ENCODE assay signal across 11 cellular contexts in the genomic region with DNA sequence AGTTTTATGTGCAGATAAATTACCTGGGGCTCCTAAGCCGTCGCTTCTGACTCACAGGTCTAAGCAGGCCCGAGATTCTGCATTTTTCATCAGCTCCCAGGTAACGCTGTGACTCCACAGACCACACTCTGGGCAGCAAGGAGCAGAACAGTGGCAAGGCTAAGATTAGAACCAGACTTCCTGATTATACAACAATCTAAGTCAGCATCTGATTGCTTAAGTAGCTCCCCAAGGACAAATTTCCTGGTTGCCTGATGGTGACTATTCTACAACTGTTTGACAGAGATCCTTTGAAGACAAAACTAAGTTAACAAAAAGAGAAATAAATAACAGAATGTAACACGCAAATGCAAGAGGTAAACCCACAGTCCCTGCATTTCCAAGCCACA.
DNase-seq lines count a peak whose midpoint lies in the region; ATAC-seq and TF ChIP-seq lines count a peak whose summit lies in the region.
"Had no signal": no experiment of that assay in that cellular context is flagged by ENCODE, and none has a peak within 500 bp of the region (broad histone marks: within the 10 kb centered on the region; RNA-seq: fewer than 3 reads in every experiment).

No MANE protein-coding gene starts in this region.

- H2BK15ac ChIP-seq in mesenchymal stem cell (ENCODE audit: low read depth, poor library complexity, severe bottlenecking), result no peak overlapping the region

- peak overlapping the region in 1 of 2 experiments; percentile 69 for H3K18ac ChIP-seq in mesenchymal stem cell (ENCODE audit: low read depth in 1 of 2, low read length in 2 of 2)

- no peak for TF ChIP-seq POLR2A in uterus (IDR thresholded peaks at IDR 0.05)

- WGBS in mesenchymal stem cell, result 22% methylated on average over 5 of the region's 5 CpGs

- H3K9ac ChIP-seq in colonic mucosa (ENCODE audit: low read depth in 2 of 2, low read length in 2 of 2), result peak overlapping the region in 1 of 2 donors; percentile 27
- H3K9ac ChIP-seq in mesenchymal stem cell (ENCODE audit: low read length), result peak overlapping the region; percentile 64

- no peak overlapping the region for H3K4me2 ChIP-seq in mesenchymal stem cell (ENCODE audit: low read length, poor library complexity, severe bottlenecking)

- peaks cover 10% of the 10 kb centered on the region for H3K36me3 Mint-ChIP-seq in activated CD4-positive, alpha-beta T cell treated with anti-CD3 and anti-CD28 coated beads for 36 hours (ENCODE audit: low read depth)
- peaks cover 15% of the 10 kb centered on the region for H3K36me3 Mint-ChIP-seq in activated CD4-positive, alpha-beta T cell treated with anti-CD3 and anti-CD28 coated beads, Interleukin-2, amount 10 ng/mL, durations not matched to agents 24 days and 14 days (ENCODE audit: low read depth)

- POLR2A ChIA-PET in activated CD4-positive, alpha-beta T cell treated with anti-CD3 and anti-CD28 coated beads for 36 hours (lab: Charles Lee), result no interaction called here

- intact Hi-C loops in activated CD4-positive, alpha-beta T cell treated with anti-CD3 and anti-CD28 coated beads for 36 hours (cut with DNase I, micrococcal nuclease), result loop anchor here in 1 of 2 experiments (10.0 kb wide), 1 partner anchor 1868 kb away; no protein-coding TSS in a partner anchor
- intact Hi-C loops in activated CD4-positive, alpha-beta T cell treated with anti-CD3 and anti-CD28 coated beads, Interleukin-2, amount 10 ng/mL, durations not matched to agents 24 days and 14 days (cut with micrococcal nuclease), result no loop called here
- intact Hi-C loops in colonic mucosa (cut with DNase I) (no loop called here), uterus (cut with DNase I; ENCODE audit: low total_unique reads) (no loop called here)

- H3K27me3 ChIP-seq in colonic mucosa (no peaks in the 10 kb centered on the region), mesenchymal stem cell (ENCODE audit: control insufficient read depth in 1 of 2, insufficient read depth in 1 of 2, low read length in 2 of 2) (no peaks in the 10 kb centered on the region), uterus (no peaks in the 10 kb centered on the region)

- no peaks in the 10 kb centered on the region for H3K27me3 Mint-ChIP-seq in activated CD4-positive, alpha-beta T cell treated with anti-CD3 and anti-CD28 coated beads for 36 hours
- no peaks in the 10 kb centered on the region for H3K27me3 Mint-ChIP-seq in activated CD4-positive, alpha-beta T cell treated with anti-CD3 and anti-CD28 coated beads, Interleukin-2, amount 10 ng/mL, durations not matched to agents 24 days and 14 days
- H3K27me3 Mint-ChIP-seq: naive B cell had no signal

- no peak overlapping the region for H3K4me3 Mint-ChIP-seq in activated CD4-positive, alpha-beta T cell treated with anti-CD3 and anti-CD28 coated beads for 36 hours
- H3K4me3 Mint-ChIP-seq in activated CD4-positive, alpha-beta T cell treated with anti-CD3 and anti-CD28 coated beads, Interleukin-2, amount 10 ng/mL, durations not matched to agents 24 days and 14 days, result no peak overlapping the region
- H3K4me3 Mint-ChIP-seq: activated T-helper 1 cell treated with anti-CD3 and anti-CD28 coated beads, Interleukin-12 subunit alpha, Interleukin-12 subunit beta, Interleukin-2, Interleukin-4 antibody, amounts not matched to agents 30 ng/mL and 10 ng/mL and 1 ng/mL, durations not matched to agents 14 hours and 24 hours and 36 hours had no signal

- H3K9me3 ChIP-seq in colonic mucosa (no peaks in the 10 kb centered on the region), mesenchymal stem cell (ENCODE audit: control insufficient read depth, low read length) (no peaks in the 10 kb centered on the region), uterus (no peaks in the 10 kb centered on the region)

- H3K36me3 ChIP-seq in colonic mucosa (no peaks in the 10 kb centered on the region), mesenchymal stem cell (ENCODE audit: control insufficient read depth in 1 of 2, insufficient read depth in 2 of 2, low read depth in 1 of 2, low read length in 2 of 2) (peaks cover 2 to 4% of the 10 kb centered on the region in 2 experiments), uterus (no peaks in the 10 kb centered on the region)

- H3K14ac ChIP-seq in mesenchymal stem cell (ENCODE audit: low read length in 2 of 2), result no peak overlapping the region

- ATAC-seq in activated CD4-positive, alpha-beta T cell treated with anti-CD3 and anti-CD28 coated beads for 36 hours, result no peak

- peak overlapping the region; percentile 44 for H2AK5ac ChIP-seq in mesenchymal stem cell (ENCODE audit: low read length, severe bottlenecking)

- H3K4me1 Mint-ChIP-seq in activated CD4-positive, alpha-beta T cell treated with anti-CD3 and anti-CD28 coated beads for 36 hours, result peaks cover 48% of the 10 kb centered on the region
- H3K4me1 Mint-ChIP-seq in activated CD4-positive, alpha-beta T cell treated with anti-CD3 and anti-CD28 coated beads, Interleukin-2, amount 10 ng/mL, durations not matched to agents 24 days and 14 days, result peaks cover 38% of the 10 kb centered on the region

- H3K4ac ChIP-seq in mesenchymal stem cell (ENCODE audit: low read depth in 1 of 2, low read length in 2 of 2), result peak overlapping the region; percentile 42 to 59

- H3K27ac ChIP-seq in colonic mucosa, result peak overlapping the region; percentile 48
- H3K27ac ChIP-seq in mesenchymal stem cell (ENCODE audit: low read length, poor library complexity, severe bottlenecking), result peak overlapping the region; percentile 67
- peak overlapping the region; percentile 76 to 84 for H3K27ac ChIP-seq in uterus
- H3K27ac ChIP-seq: C4-2B had no signal

- no peak overlapping the region for H4K8ac ChIP-seq in mesenchymal stem cell (ENCODE audit: low read length)

- H2AFZ ChIP-seq in mesenchymal stem cell (ENCODE audit: low read depth, low read length), result no peak overlapping the region

- H2BK5ac ChIP-seq in mesenchymal stem cell (ENCODE audit: low read depth, low read length, poor library complexity, severe bottlenecking), result no peak overlapping the region

- H4K91ac ChIP-seq in mesenchymal stem cell (ENCODE audit: low read length), result peak overlapping the region; percentile 68

- H3K9me3 Mint-ChIP-seq in activated CD4-positive, alpha-beta T cell treated with anti-CD3 and anti-CD28 coated beads for 36 hours (ENCODE audit: low read depth), result no peaks in the 10 kb centered on the region
- no peaks in the 10 kb centered on the region for H3K9me3 Mint-ChIP-seq in activated CD4-positive, alpha-beta T cell treated with anti-CD3 and anti-CD28 coated beads, Interleukin-2, amount 10 ng/mL, durations not matched to agents 24 days and 14 days
- H3K9me3 Mint-ChIP-seq: activated T-helper 1 cell treated with anti-CD3 and anti-CD28 coated beads, Interleukin-12 subunit alpha, Interleukin-12 subunit beta, Interleukin-2, Interleukin-4 antibody, amounts not matched to agents 30 ng/mL and 10 ng/mL and 1 ng/mL, durations not matched to agents 14 hours and 24 hours and 36 hours; naive B cell had no signal

- peak overlapping the region in 1 of 2 experiments; percentile 27 for H3K23ac ChIP-seq in mesenchymal stem cell (ENCODE audit: low read length in 2 of 2)

- peak overlapping the region in 1 of 2 experiments; percentile 45 for H2BK12ac ChIP-seq in mesenchymal stem cell (ENCODE audit: low read length in 2 of 2)

- H3K4me1 ChIP-seq in colonic mucosa (peaks cover 21% of the 10 kb centered on the region), mesenchymal stem cell (ENCODE audit: control insufficient read depth, insufficient read depth, low read depth, low read length) (peaks cover 34% of the 10 kb centered on the region), uterus (peaks cover 18 to 20% of the 10 kb centered on the region in 2 donors)

- peak overlapping the region; percentile 54 for H2BK120ac ChIP-seq in mesenchymal stem cell (ENCODE audit: low read depth, low read length)

- peak overlapping the region; percentile 14 for H3K27ac Mint-ChIP-seq in activated CD4-positive, alpha-beta T cell treated with anti-CD3 and anti-CD28 coated beads for 36 hours
- no peak overlapping the region for H3K27ac Mint-ChIP-seq in activated CD4-positive, alpha-beta T cell treated with anti-CD3 and anti-CD28 coated beads, Interleukin-2, amount 10 ng/mL, durations not matched to agents 24 days and 14 days
- H3K27ac Mint-ChIP-seq: activated T-helper 1 cell treated with anti-CD3 and anti-CD28 coated beads, Interleukin-12 subunit alpha, Interleukin-12 subunit beta, Interleukin-2, Interleukin-4 antibody, amounts not matched to agents 30 ng/mL and 10 ng/mL and 1 ng/mL, durations not matched to agents 14 hours and 24 hours and 36 hours had no signal

- DNase-seq in activated CD4-positive, alpha-beta T cell treated with anti-CD3 and anti-CD28 coated beads for 36 hours, result no peak
- no peak for DNase-seq in activated CD4-positive, alpha-beta T cell treated with anti-CD3 and anti-CD28 coated beads, Interleukin-2, amount 10 ng/mL, durations not matched to agents 24 days and 14 days
- DNase-seq in colonic mucosa (no peak), mesenchymal stem cell (peak; percentile 92), uterus (no peak), SK-N-DZ (ENCODE audit: low spot score) (no peak), 8988T (no peak)
- DNase-seq in activated CD4-positive, alpha-beta T cell treated with anti-CD3 and anti-CD28 coated beads, Interleukin-2, amount 50 U/mL, for 4 hours, result no peak
- DNase-seq: naive B cell had no signal

- CTCF ChIA-PET in activated CD4-positive, alpha-beta T cell treated with anti-CD3 and anti-CD28 coated beads for 36 hours (lab: Charles Lee), result interaction anchor here (0.6 kb wide), 1 partner anchor 25 kb away, joined by 3 read pairs; no protein-coding TSS in a partner anchor

- no peak overlapping the region for H3K4me3 ChIP-seq in colonic mucosa
- H3K4me3 ChIP-seq in mesenchymal stem cell (ENCODE audit: insufficient read depth in 1 of 2, low read depth in 1 of 2, low read length in 2 of 2), result peak overlapping the region in 1 of 2 experiments; percentile 54
- no peak overlapping the region for H3K4me3 ChIP-seq in uterus

- no peaks in the 10 kb centered on the region for H3K79me1 ChIP-seq in mesenchymal stem cell (replicated peaks; ENCODE audit: low read length, poor library complexity, severe bottlenecking)

- TF ChIP-seq CTCF in colonic mucosa (IDR thresholded peaks at IDR 0.05) (no peak), uterus (IDR thresholded peaks at IDR 0.05) (no peak)
